11 cellular contexts compared by ENCODE assay signal in the genomic region with DNA sequence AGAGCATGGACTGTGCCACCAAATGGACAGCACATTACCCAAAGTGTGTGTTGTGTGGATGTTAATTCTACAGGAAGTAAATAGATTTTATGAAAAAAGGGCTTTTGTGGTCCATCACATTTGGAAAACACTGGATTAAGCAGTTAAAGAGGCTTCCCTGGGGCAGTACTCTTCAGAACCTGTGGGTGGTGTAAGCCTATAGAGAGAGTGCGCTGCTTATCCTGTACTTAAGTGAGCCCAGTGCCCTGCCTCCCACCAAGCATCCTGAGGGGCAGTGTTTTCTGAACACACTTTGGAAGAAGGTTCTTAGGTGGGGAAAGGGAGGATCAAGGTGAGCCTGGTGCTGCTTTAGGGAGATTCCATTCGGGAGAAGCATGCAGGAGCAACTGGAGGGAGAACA. TPM values are rescaled to one million over a fixed set of nuclear protein-coding genes. Genes with fewer than 3 reads are reported as not detected.
DNase-seq lines count a peak whose midpoint lies in the region; ATAC-seq and TF ChIP-seq lines count a peak whose summit lies in the region.
"Had no signal": no experiment of that assay in that cellular context is flagged by ENCODE, and none has a peak within 500 bp of the region (broad histone marks: within the 10 kb centered on the region; RNA-seq: fewer than 3 reads in every experiment).

No MANE protein-coding gene starts in this region.

- no peaks in the 10 kb centered on the region for H3K9me3 ChIP-seq in hepatocyte (ENCODE audit: low read depth)
- no peaks in the 10 kb centered on the region for H3K9me3 ChIP-seq in body of pancreas
- H3K9me3 ChIP-seq: pancreas had no signal

- H3K4me3 Mint-ChIP-seq in HFFc6, result no peak overlapping the region
- no peak overlapping the region for H3K4me3 Mint-ChIP-seq in activated naive CD4-positive, alpha-beta T cell treated with anti-CD3 and anti-CD28 coated beads, Interleukin-2, amount 10 ng/mL, durations not matched to agents 7 days and 5 days

- H3K4me2 ChIP-seq in hepatocyte, result no peak overlapping the region

- DNase-seq in AG10803 (ENCODE audit: low read depth) (no peak), HFFc6 (no peak), hepatocyte (ENCODE audit: low spot score) (no peak), NCI-H2081 (lab: John Stamatoyannopoulos, UW) (no peak), DMS79 (lab: John Stamatoyannopoulos, UW) (no peak), body of pancreas (no peak)
- no peak for DNase-seq in activated naive CD4-positive, alpha-beta T cell treated with anti-CD3 and anti-CD28 coated beads, Interleukin-2, amount 10 ng/mL, durations not matched to agents 7 days and 5 days
- DNase-seq: EL, NCI-H1930, pancreas had no signal

- intact Hi-C loops in body of pancreas (cut with DNase I), result no loop called here

- no peak overlapping the region for H3K27ac Mint-ChIP-seq in HFFc6
- H3K27ac Mint-ChIP-seq in activated naive CD4-positive, alpha-beta T cell treated with anti-CD3 and anti-CD28 coated beads, Interleukin-2, amount 10 ng/mL, durations not matched to agents 7 days and 5 days, result no peak overlapping the region

- H3K36me3 ChIP-seq in hepatocyte (replicated peaks; ENCODE audit: insufficient read depth, low read depth) (no peaks in the 10 kb centered on the region), body of pancreas (replicated peaks in 1 of 2; ENCODE audit: insufficient read depth in 1 of 2, low read depth in 2 of 2) (no peaks in the 10 kb centered on the region)
- H3K36me3 ChIP-seq: pancreas had no signal

- peak; percentile 33 for TF ChIP-seq CTCF in AG10803 (conservative IDR thresholded peaks at IDR 0.05; ENCODE audit: low read length)
- peak; percentile 64 for TF ChIP-seq CTCF in HFFc6 (IDR thresholded peaks at IDR 0.05)
- peak; percentile 71 for TF ChIP-seq CTCF in VCaP (conservative IDR thresholded peaks at IDR 0.05)
- peak; percentile 19 for TF ChIP-seq CTCF in hepatocyte (IDR thresholded peaks at IDR 0.05; ENCODE audit: poor library complexity)
- peak in 1 of 7 experiments; percentile 15 for TF ChIP-seq CTCF in body of pancreas (IDR thresholded peaks at IDR 0.05)

- no peak for TF ChIP-seq POLR2A in body of pancreas (IDR thresholded peaks at IDR 0.05)

- H3K27me3 Mint-ChIP-seq in HFFc6 (ENCODE audit: insufficient read depth), result no peaks in the 10 kb centered on the region; the same call in 1 of the 2 replicates
- no peaks in the 10 kb centered on the region for H3K27me3 Mint-ChIP-seq in activated naive CD4-positive, alpha-beta T cell treated with anti-CD3 and anti-CD28 coated beads, Interleukin-2, amount 10 ng/mL, durations not matched to agents 7 days and 5 days

- H3K27ac ChIP-seq in VCaP (no peak overlapping the region), hepatocyte (no peak overlapping the region), body of pancreas (no peak overlapping the region)
- H3K27ac ChIP-seq: pancreas had no signal

- no peak for ATAC-seq in body of pancreas

- H3K36me3 Mint-ChIP-seq in HFFc6 (ENCODE audit: low read depth), result no peaks in the 10 kb centered on the region
- peaks cover 4% of the 10 kb centered on the region for H3K36me3 Mint-ChIP-seq in activated naive CD4-positive, alpha-beta T cell treated with anti-CD3 and anti-CD28 coated beads, Interleukin-2, amount 10 ng/mL, durations not matched to agents 7 days and 5 days

- WGBS in hepatocyte (ENCODE audit: low lambda C conversion rate, missing lambda C conversion rate), result 41% methylated on average over 2 of the region's 2 CpGs
- WGBS in body of pancreas, 2 donors, result 58 to 63% methylated on average over 2 of the region's 2 CpGs

- CTCF ChIA-PET in activated naive CD4-positive, alpha-beta T cell treated with anti-CD3 and anti-CD28 coated beads, Interleukin-2, amount 10 ng/mL, durations not matched to agents 7 days and 5 days (lab: Charles Lee), result no interaction called here

- no peaks in the 10 kb centered on the region for H3K9me2 ChIP-seq in hepatocyte (replicated peaks; ENCODE audit: insufficient read depth)

- H3K9me3 Mint-ChIP-seq in HFFc6, result no peaks in the 10 kb centered on the region
- H3K9me3 Mint-ChIP-seq in activated naive CD4-positive, alpha-beta T cell treated with anti-CD3 and anti-CD28 coated beads, Interleukin-2, amount 10 ng/mL, durations not matched to agents 7 days and 5 days, result no peaks in the 10 kb centered on the region

- no peaks in the 10 kb centered on the region for H3K79me2 ChIP-seq in hepatocyte

- H3K4me1 ChIP-seq in hepatocyte (ENCODE audit: insufficient read depth), result no peaks in the 10 kb centered on the region
- H3K4me1 ChIP-seq in body of pancreas, result no peaks in the 10 kb centered on the region
- H3K4me1 ChIP-seq: pancreas had no signal

- H3K4me1 Mint-ChIP-seq in HFFc6 (ENCODE audit: low read depth), result no peaks in the 10 kb centered on the region
- no peaks in the 10 kb centered on the region for H3K4me1 Mint-ChIP-seq in activated naive CD4-positive, alpha-beta T cell treated with anti-CD3 and anti-CD28 coated beads, Interleukin-2, amount 10 ng/mL, durations not matched to agents 7 days and 5 days

- H3K4me3 ChIP-seq in AG10803 (ENCODE audit: low read length) (no peak overlapping the region), hepatocyte (no peak overlapping the region), body of pancreas (no peak overlapping the region)
- H3K4me3 ChIP-seq: pancreas had no signal

- no peaks in the 10 kb centered on the region for H4K20me1 ChIP-seq in hepatocyte (ENCODE audit: insufficient read depth, poor library complexity, severe bottlenecking)

- H2AFZ ChIP-seq in hepatocyte, result no peak overlapping the region

- H3K27me3 ChIP-seq in hepatocyte, result no peaks in the 10 kb centered on the region
- H3K27me3 ChIP-seq in body of pancreas, result no peaks in the 10 kb centered on the region
- H3K27me3 ChIP-seq: pancreas had no signal

RNA-seq across cellular contexts. Expression of gene TTLL3, which starts 10.9 kb away (rescaled TPM):
- total RNA-seq in HFFc6 (2021; fragmentation: NEBNext Ultra II Directional; extraction: Animal tissue kit (Norgen Biotek cat#: 25700)), result 10 to 100 TPM; 14.1 to 20.5 (median 16.0) TPM
- total RNA-seq in hepatocyte, result 20.5 and 21.5 TPM in 2 replicates
- 27.4 and 52.2 TPM in 2 replicates for polyA plus RNA-seq in hepatocyte
- 10 to 100 TPM; 24.1 to 88.0 TPM for total RNA-seq in body of pancreas

RNA-seq across cellular contexts. Expression of gene RPUSD3, which starts 22.9 kb away (rescaled TPM):
- total RNA-seq in HFFc6 (2021; fragmentation: NEBNext Ultra II Directional; extraction: Animal tissue kit (Norgen Biotek cat#: 25700)), result 10 to 100 TPM; 35.4 to 42.3 (median 38.2) TPM
- total RNA-seq in hepatocyte (37.4 and 38.7 TPM in 2 replicates), body of pancreas (10 to 100 TPM; 31.6 to 51.4 TPM)
- 74.7 and 82.3 TPM in 2 replicates for polyA plus RNA-seq in hepatocyte

RNA-seq across cellular contexts. Expression of gene ARPC4, which starts 28.1 kb away (rescaled TPM):
- total RNA-seq in HFFc6 (2021; fragmentation: NEBNext Ultra II Directional; extraction: Animal tissue kit (Norgen Biotek cat#: 25700)), result 100 to 1,000 TPM; 252 to 303 (median 266) TPM
- total RNA-seq in hepatocyte (175 and 182 TPM in 2 replicates), body of pancreas (10 to 100 TPM; 33.6 to 57.1 TPM)
- 132 and 149 TPM in 2 replicates for polyA plus RNA-seq in hepatocyte

RNA-seq across cellular contexts. Expression of gene TADA3, which starts 28.7 kb away (rescaled TPM):
- 10 to 100 TPM; 69.2 to 84.9 (median 77.0) TPM for total RNA-seq in HFFc6 (2021; fragmentation: NEBNext Ultra II Directional; extraction: Animal tissue kit (Norgen Biotek cat#: 25700))
- 65.5 and 70.4 TPM in 2 replicates for total RNA-seq in hepatocyte
- polyA plus RNA-seq in hepatocyte, result 55.5 and 61.2 TPM in 2 replicates
- 10 to 100 TPM; 37.4 to 37.6 TPM for total RNA-seq in body of pancreas

RNA-seq across cellular contexts. Expression of gene CAMK1, which starts 51.2 kb away (rescaled TPM):
- 10 to 100 TPM; 22.1 to 33.0 (median 28.8) TPM for total RNA-seq in HFFc6 (2021; fragmentation: NEBNext Ultra II Directional; extraction: Animal tissue kit (Norgen Biotek cat#: 25700))
- total RNA-seq in hepatocyte (9.7 and 11.8 TPM in 2 replicates), body of pancreas (10 to 100 TPM; 10.9 to 34.9 TPM)
- 12.4 and 16.1 TPM in 2 replicates for polyA plus RNA-seq in hepatocyte
